7 cellular contexts compared by ENCODE assay signal in the genomic region with DNA sequence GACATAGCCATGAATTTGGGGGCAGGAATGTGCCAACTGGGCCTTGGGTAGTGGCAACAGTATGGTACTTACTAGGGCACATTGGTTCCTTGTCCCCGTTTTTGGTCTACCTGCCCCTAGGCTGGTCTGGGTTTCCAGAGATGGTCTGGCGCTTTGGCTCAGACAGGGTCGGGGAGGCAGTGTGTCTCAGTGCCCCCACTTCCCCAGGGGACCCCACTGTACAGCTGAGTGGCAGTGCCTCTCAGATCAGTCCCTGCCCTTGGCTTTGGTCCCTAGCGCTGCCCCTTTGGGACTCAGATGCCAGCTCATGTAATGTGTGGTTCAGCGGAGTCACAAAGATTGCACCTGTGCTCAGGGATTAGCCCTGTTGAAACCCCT. TPM values are rescaled to one million over a fixed set of nuclear protein-coding genes. Genes with fewer than 3 reads are reported as not detected.
A peak's percentile ranks its signal among the peaks of the same experiment; 100 is the strongest.
DNase-seq lines count a peak whose midpoint lies in the region; TF ChIP-seq lines count a peak whose summit lies in the region.
"Had no signal": no experiment of that assay in that cellular context is flagged by ENCODE, and none has a peak within 500 bp of the region (broad histone marks: within the 10 kb centered on the region; RNA-seq: fewer than 3 reads in every experiment).

No MANE protein-coding gene starts in this region.

- peaks cover 27% of the 10 kb centered on the region for H3K4me1 Mint-ChIP-seq in HFFc6 (ENCODE audit: low read depth)
- H3K4me1 Mint-ChIP-seq in activated naive CD8-positive, alpha-beta T cell treated with anti-CD3 and anti-CD28 coated beads for 36 hours, result peaks cover 20% of the 10 kb centered on the region
- H3K4me1 Mint-ChIP-seq in nephron, result peaks cover 22% of the 10 kb centered on the region

- H3K9me3 Mint-ChIP-seq in HFFc6 (no peaks in the 10 kb centered on the region), nephron (no peaks in the 10 kb centered on the region)
- no peaks in the 10 kb centered on the region for H3K9me3 Mint-ChIP-seq in activated naive CD8-positive, alpha-beta T cell treated with anti-CD3 and anti-CD28 coated beads for 36 hours

- DNase-seq in HFFc6 (no peak), HT-29 (ENCODE audit: low spot score) (no peak), kidney tubule cell (ENCODE audit: low spot score) (no peak)
- DNase-seq in activated naive CD8-positive, alpha-beta T cell treated with anti-CD3 and anti-CD28 coated beads for 36 hours, result no peak
- no peak for DNase-seq in effector CD8-positive, alpha-beta T cell (lab: John Stamatoyannopoulos, UW)

- peaks cover 6% of the 10 kb centered on the region for H3K27me3 Mint-ChIP-seq in HFFc6 (ENCODE audit: insufficient read depth)
- no peaks in the 10 kb centered on the region for H3K27me3 Mint-ChIP-seq in activated naive CD8-positive, alpha-beta T cell treated with anti-CD3 and anti-CD28 coated beads for 36 hours
- no peaks in the 10 kb centered on the region for H3K27me3 Mint-ChIP-seq in nephron (ENCODE audit: low read depth)

- H3K4me3 Mint-ChIP-seq in HFFc6 (peak overlapping the region; percentile 100), nephron (peak overlapping the region; percentile 96 to 98 (median 96))
- no peak overlapping the region for H3K4me3 Mint-ChIP-seq in activated naive CD8-positive, alpha-beta T cell treated with anti-CD3 and anti-CD28 coated beads for 36 hours

- TF ChIP-seq CTCF in HFFc6 (IDR thresholded peaks at IDR 0.05), result no peak
- no peak for TF ChIP-seq CTCF in nephron (IDR thresholded peaks at IDR 0.05; ENCODE audit: unreplicated experiment in 3 of 3)

- peak overlapping the region; percentile 100 for H3K27ac Mint-ChIP-seq in HFFc6
- H3K27ac Mint-ChIP-seq in activated naive CD8-positive, alpha-beta T cell treated with anti-CD3 and anti-CD28 coated beads for 36 hours, result peak overlapping the region; percentile 58
- H3K27ac Mint-ChIP-seq in nephron, result peak overlapping the region in 2 of 3 experiments; percentile 20 to 81

- H3K36me3 Mint-ChIP-seq in HFFc6 (ENCODE audit: low read depth) (peaks cover 31% of the 10 kb centered on the region), nephron (ENCODE audit: low read depth) (peaks cover 42% of the 10 kb centered on the region)
- peaks cover 41% of the 10 kb centered on the region for H3K36me3 Mint-ChIP-seq in activated naive CD8-positive, alpha-beta T cell treated with anti-CD3 and anti-CD28 coated beads for 36 hours

RNA-seq across cellular contexts. Expression of a gene that starts 3.3 kb away (rescaled TPM):
- total RNA-seq in HFFc6 (2021; fragmentation: NEBNext Ultra II Directional; extraction: Animal tissue kit (Norgen Biotek cat#: 25700)), result 100 to 1,000 TPM; 163 to 194 (median 164) TPM
- total RNA-seq in activated naive CD8-positive, alpha-beta T cell treated with anti-CD3 and anti-CD28 coated beads for 36 hours, result 100 to 1,000 TPM; 105 to 111 TPM
- total RNA-seq in HT-29 (2014; rRNA removed; shearing (Covaris generic)), result 253 and 283 TPM in 2 replicates

RNA-seq across cellular contexts. Expression of a gene that starts 3.6 kb away (rescaled TPM):
- total RNA-seq in HFFc6 (2021; fragmentation: NEBNext Ultra II Directional; extraction: Animal tissue kit (Norgen Biotek cat#: 25700)), result 10 to 100 TPM; 63.5 to 76.9 (median 67.2) TPM
- total RNA-seq in activated naive CD8-positive, alpha-beta T cell treated with anti-CD3 and anti-CD28 coated beads for 36 hours, result 10 to 100 TPM; 44.0 to 45.5 TPM
- 45.6 and 47.9 TPM in 2 replicates for total RNA-seq in HT-29 (2014; rRNA removed; shearing (Covaris generic))

RNA-seq across cellular contexts. Expression of a gene that starts 17.9 kb away (rescaled TPM):
- not detected for total RNA-seq in HFFc6 (2021; fragmentation: NEBNext Ultra II Directional; extraction: Animal tissue kit (Norgen Biotek cat#: 25700))
- not detected for total RNA-seq in activated naive CD8-positive, alpha-beta T cell treated with anti-CD3 and anti-CD28 coated beads for 36 hours
- not detected in 2 replicates for total RNA-seq in HT-29 (2014; rRNA removed; shearing (Covaris generic))
- total RNA-seq: lung had no signal

RNA-seq across cellular contexts. Expression of a gene that starts 25.4 kb away (rescaled TPM):
- 10 to 100 TPM in 4 of 6 experiments, 1 to 10 TPM in 2; 8.0 to 10.9 (median 10.2) TPM for total RNA-seq in HFFc6 (2021; fragmentation: NEBNext Ultra II Directional; extraction: Animal tissue kit (Norgen Biotek cat#: 25700))
- total RNA-seq in activated naive CD8-positive, alpha-beta T cell treated with anti-CD3 and anti-CD28 coated beads for 36 hours, result 10 to 100 TPM; 18.6 to 20.5 TPM
- 8.6 and 11.5 TPM in 2 replicates for total RNA-seq in HT-29 (2014; rRNA removed; shearing (Covaris generic))

RNA-seq across cellular contexts. Expression of a gene that starts 26.0 kb away (rescaled TPM):
- total RNA-seq in HFFc6 (2021; fragmentation: NEBNext Ultra II Directional; extraction: Animal tissue kit (Norgen Biotek cat#: 25700)), result 100 to 1,000 TPM; 167 to 180 (median 172) TPM
- 100 to 1,000 TPM; 235 to 239 TPM for total RNA-seq in activated naive CD8-positive, alpha-beta T cell treated with anti-CD3 and anti-CD28 coated beads for 36 hours
- total RNA-seq in HT-29 (2014; rRNA removed; shearing (Covaris generic)), result 235 TPM in 2 replicates
